ENCODE assay signal across 14 cellular contexts in the genomic region with DNA sequence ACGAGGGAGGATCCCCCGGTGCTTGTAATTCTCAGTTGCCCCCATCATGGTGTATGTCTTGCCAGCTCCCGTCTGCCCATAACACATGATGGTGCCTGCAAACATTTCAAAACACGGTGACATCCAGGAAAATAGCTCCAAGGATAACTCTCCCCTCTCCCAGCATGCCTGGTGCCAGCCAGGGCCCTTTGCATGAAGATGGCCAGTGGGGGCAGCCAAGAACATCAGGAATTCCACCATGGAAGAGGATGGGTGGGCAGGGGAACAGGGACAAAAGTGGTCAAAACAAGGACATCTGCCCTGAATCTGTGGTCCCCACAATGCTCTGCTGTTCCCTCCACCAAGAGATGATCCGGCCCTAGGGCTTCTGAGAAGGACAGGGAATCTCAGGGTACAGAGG.
"Had no signal": no experiment of that assay in that cellular context is flagged by ENCODE, and none has a peak within 500 bp of the region (broad histone marks: within the 10 kb centered on the region; RNA-seq: fewer than 3 reads in every experiment).

No MANE protein-coding gene starts in this region.

- H3K4me1 ChIP-seq: colonic mucosa, gastroesophageal sphincter, upper lobe of left lung had no signal

- H3K27ac ChIP-seq: colonic mucosa, gastroesophageal sphincter, thoracic aorta, upper lobe of left lung had no signal

- H3K4me3 ChIP-seq: colonic mucosa, gastroesophageal sphincter, thoracic aorta, upper lobe of left lung had no signal

- ATAC-seq: activated T-helper 17 cell treated with anti-CD3 and anti-CD28 coated beads, Interleukin-2, amount 50 U/mL, for 72 hours; gastroesophageal sphincter; natural killer cell; stimulated activated naive B cell treated with anti-CD40 and anti-IgM and Interleukin-4, amounts not matched to agents 10 μg/mL and 1 μg/mL and 100 μg/mL, for 72 hours had no signal

- H3K36me3 ChIP-seq: colonic mucosa, thoracic aorta had no signal

- DNase-seq: activated CD4-positive, alpha-beta memory T cell treated with anti-CD3 and anti-CD28 coated beads for 36 hours; activated CD4-positive, alpha-beta T cell treated with anti-CD3 and anti-CD28 coated beads for 4 hours; activated naive CD4-positive, alpha-beta T cell treated with anti-CD3 and anti-CD28 coated beads for 36 hours; activated T-cell treated with anti-CD3 and anti-CD28 coated beads, Interleukin-2, amount 50 U/mL, for 1 hour; central memory CD4-positive, alpha-beta T cell; colonic mucosa; erythroblast; mesenchymal stem cell; natural killer cell; stimulated activated naive B cell treated with anti-CD40 and anti-IgM and Interleukin-4, amounts not matched to agents 10 μg/mL and 1 μg/mL and 100 μg/mL, for 72 hours; upper lobe of left lung had no signal

- H3K9me3 ChIP-seq: colonic mucosa, gastroesophageal sphincter, thoracic aorta, upper lobe of left lung had no signal

- H3K27me3 ChIP-seq: colonic mucosa, gastroesophageal sphincter, upper lobe of left lung had no signal
